In the genomic region with DNA sequence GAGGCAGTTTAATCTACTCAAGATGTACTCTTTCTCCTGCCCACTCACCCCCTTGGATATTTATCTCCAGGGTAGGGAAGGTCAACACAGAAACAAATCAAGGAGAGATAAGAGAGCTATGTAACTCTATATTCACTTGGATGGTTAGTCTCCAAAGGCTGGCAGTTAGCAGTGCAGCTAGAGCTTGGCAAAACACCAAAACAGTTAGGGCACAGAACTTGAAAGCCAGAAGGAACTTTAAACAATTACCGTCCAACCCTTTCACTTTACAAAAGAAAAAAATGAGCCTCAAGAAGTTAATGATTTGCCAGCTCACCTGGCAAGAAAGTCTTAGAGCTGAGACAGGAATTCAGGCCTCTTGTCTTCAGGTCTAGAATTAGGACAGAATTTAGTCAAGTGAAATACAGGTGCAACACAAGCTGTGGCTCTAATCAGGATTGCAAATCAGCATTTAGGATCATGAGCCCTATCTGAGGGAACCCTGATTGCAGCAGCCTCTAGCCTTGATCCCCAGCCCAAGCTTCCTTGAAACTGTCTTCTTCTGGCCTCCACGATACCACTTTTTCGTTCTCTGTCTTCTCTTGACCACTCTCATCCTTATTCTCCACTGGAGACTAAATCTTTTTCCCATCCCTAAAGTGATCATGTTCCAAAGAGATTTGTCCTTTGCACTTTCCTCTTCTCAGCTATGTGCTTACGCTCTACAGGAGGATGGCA, we compare ENCODE assay signal across 11 cellular contexts. TPM values are rescaled to one million over a fixed set of nuclear protein-coding genes. Genes with fewer than 3 reads are reported as not detected.
DNase-seq lines count a peak whose midpoint lies in the region; ATAC-seq and TF ChIP-seq lines count a peak whose summit lies in the region.
"Had no signal": no experiment of that assay in that cellular context is flagged by ENCODE, and none has a peak within 500 bp of the region (broad histone marks: within the 10 kb centered on the region; RNA-seq: fewer than 3 reads in every experiment).

No MANE protein-coding gene starts in this region.

- no peaks in the 10 kb centered on the region for H3K27me3 ChIP-seq in duodenal mucosa (ENCODE audit: control insufficient read depth in 1 of 2, insufficient read depth in 2 of 2, low read length in 2 of 2)

- H3K27me3 Mint-ChIP-seq in progenitor cell of endocrine pancreas: peaks cover 13% of the 10 kb centered on the region
- H3K27me3 Mint-ChIP-seq in activated CD4-positive, alpha-beta memory T cell treated with anti-CD3 and anti-CD28 coated beads for 36 hours: no peaks in the 10 kb centered on the region
- H3K27me3 Mint-ChIP-seq: activated naive CD8-positive, alpha-beta T cell treated with anti-CD3 and anti-CD28 coated beads, Interleukin-2, amount 50 U/mL, for 24 hours had no signal

- peak overlapping the region; percentile 1 for H3K4me3 Mint-ChIP-seq in progenitor cell of endocrine pancreas (ENCODE audit: low read depth)
- H3K4me3 Mint-ChIP-seq in activated CD4-positive, alpha-beta memory T cell treated with anti-CD3 and anti-CD28 coated beads for 36 hours: no peak overlapping the region
- H3K4me3 Mint-ChIP-seq: activated naive CD8-positive, alpha-beta T cell treated with anti-CD3 and anti-CD28 coated beads, Interleukin-2, amount 50 U/mL, for 24 hours had no signal

- peak overlapping the region in 1 of 2 donors; percentile 8 for H3K9ac ChIP-seq in duodenal mucosa (ENCODE audit: low read depth in 1 of 2, low read length in 2 of 2)

- H3K36me3 ChIP-seq in duodenal mucosa (ENCODE audit: control insufficient read depth in 1 of 2, insufficient read depth in 2 of 2, low read length in 2 of 2): peaks cover 9 to 12% of the 10 kb centered on the region in 2 donors

- in situ Hi-C loops in ACHN (cut with HindIII; ENCODE audit: low pct_ligation_motif_present, low pct_unique_long_range_greater_than_20kb, low sequenced_read_pairs): no loop called here

- H3K36me3 Mint-ChIP-seq in progenitor cell of endocrine pancreas (ENCODE audit: insufficient read depth): peaks cover 13% of the 10 kb centered on the region
- H3K36me3 Mint-ChIP-seq in activated CD4-positive, alpha-beta memory T cell treated with anti-CD3 and anti-CD28 coated beads for 36 hours: peaks cover 43% of the 10 kb centered on the region

- POLR2A ChIA-PET in activated CD4-positive, alpha-beta memory T cell treated with anti-CD3 and anti-CD28 coated beads for 36 hours (lab: Charles Lee): interaction anchor here (1.0 kb wide), 1 partner anchor 9 kb away, joined by 3 read pairs; no protein-coding TSS in a partner anchor

- peak overlapping the region; percentile 23 for H3K27ac ChIP-seq in duodenal mucosa (ENCODE audit: low read depth, low read length)

- H3K4me1 Mint-ChIP-seq in progenitor cell of endocrine pancreas (ENCODE audit: low read depth): peaks cover 35% of the 10 kb centered on the region
- peaks cover 45% of the 10 kb centered on the region for H3K4me1 Mint-ChIP-seq in activated CD4-positive, alpha-beta memory T cell treated with anti-CD3 and anti-CD28 coated beads for 36 hours (ENCODE audit: low read depth)

- no peaks in the 10 kb centered on the region for H3K9me3 Mint-ChIP-seq in progenitor cell of endocrine pancreas (ENCODE audit: low read depth)
- no peaks in the 10 kb centered on the region for H3K9me3 Mint-ChIP-seq in activated CD4-positive, alpha-beta memory T cell treated with anti-CD3 and anti-CD28 coated beads for 36 hours
- H3K9me3 Mint-ChIP-seq: activated naive CD8-positive, alpha-beta T cell treated with anti-CD3 and anti-CD28 coated beads, Interleukin-2, amount 50 U/mL, for 24 hours had no signal

- peaks cover 58 to 68% of the 10 kb centered on the region in 2 donors for H3K4me1 ChIP-seq in duodenal mucosa (ENCODE audit: control insufficient read depth in 1 of 2, insufficient read depth in 2 of 2, low read length in 2 of 2)

- intact Hi-C loops in activated CD4-positive, alpha-beta memory T cell treated with anti-CD3 and anti-CD28 coated beads for 36 hours (cut with micrococcal nuclease): no loop called here

- ATAC-seq in GM18508 (IDR thresholded peaks at IDR 0.05; ENCODE audit: insufficient read depth, unreplicated experiment): peak; percentile 64
- peak; percentile 37 for ATAC-seq in HG03097 (IDR thresholded peaks at IDR 0.05; ENCODE audit: low FRiP score, unreplicated experiment)
- no peak for ATAC-seq in HG03039 (IDR thresholded peaks at IDR 0.05; ENCODE audit: unreplicated experiment)
- ATAC-seq: activated naive CD8-positive, alpha-beta T cell treated with anti-CD3 and anti-CD28 coated beads, Interleukin-2, amount 50 U/mL, for 24 hours had no signal

- no peak for DNase-seq in progenitor cell of endocrine pancreas (ENCODE audit: low spot score, unreplicated experiment)
- no peak for DNase-seq in D341Med (ENCODE audit: low spot score)
- no peak for DNase-seq in ACHN
- no peak for DNase-seq in activated CD4-positive, alpha-beta memory T cell treated with anti-CD3 and anti-CD28 coated beads for 36 hours
- DNase-seq: activated naive CD8-positive, alpha-beta T cell treated with anti-CD3 and anti-CD28 coated beads, Interleukin-2, amount 50 U/mL, for 24 hours; T1000 had no signal

- TF ChIP-seq CTCF in progenitor cell of endocrine pancreas (IDR thresholded peaks at IDR 0.05; ENCODE audit: unreplicated experiment): no peak

- H3K9me3 ChIP-seq in duodenal mucosa (ENCODE audit: control insufficient read depth in 1 of 2, low read length in 2 of 2): no peaks in the 10 kb centered on the region

- CTCF ChIA-PET in activated CD4-positive, alpha-beta memory T cell treated with anti-CD3 and anti-CD28 coated beads for 36 hours (lab: Charles Lee): interaction anchor here (1.5 kb wide), 1 partner anchor 279 kb away, joined by 4 read pairs; no protein-coding TSS in a partner anchor

- peak overlapping the region; percentile 81 for H3K27ac Mint-ChIP-seq in progenitor cell of endocrine pancreas
- no peak overlapping the region for H3K27ac Mint-ChIP-seq in activated CD4-positive, alpha-beta memory T cell treated with anti-CD3 and anti-CD28 coated beads for 36 hours
- H3K27ac Mint-ChIP-seq: activated naive CD8-positive, alpha-beta T cell treated with anti-CD3 and anti-CD28 coated beads, Interleukin-2, amount 50 U/mL, for 24 hours had no signal

- peak overlapping the region in 1 of 2 donors; percentile 4 for H3K4me3 ChIP-seq in duodenal mucosa (ENCODE audit: low read depth in 1 of 2, low read length in 2 of 2)
- H3K4me3 ChIP-seq: skin epidermis had no signal

RNA-seq across cellular contexts. Expression of a gene that starts 14.9 kb away (rescaled TPM):
- 13.6 and 14.1 TPM in 2 replicates for total RNA-seq in progenitor cell of endocrine pancreas
- 10 to 100 TPM; 26.6 to 31.5 TPM for total RNA-seq in activated CD4-positive, alpha-beta memory T cell treated with anti-CD3 and anti-CD28 coated beads for 36 hours
